Comparison of ENCODE assay signal across 8 cellular contexts in genomic region chr14:22977684-22978486, GRCh38. TPM values are rescaled to one million over a fixed set of nuclear protein-coding genes. Genes with fewer than 3 reads are reported as not detected.
DNase-seq lines count a peak whose midpoint lies in the region; ATAC-seq and TF ChIP-seq lines count a peak whose summit lies in the region.

No MANE protein-coding gene starts in this region.

- H3F3A ChIP-seq in Loucy (ENCODE audit: low read depth) = no peaks in the 10 kb centered on the region

- DNase-seq in AG04450 (ENCODE audit: low read depth, low spot score) (no peak), endodermal cell (peak; percentile 95), mesothelial cell of epicardium (ENCODE audit: low spot score in 2 of 2, unreplicated experiment in 2 of 2) (peak; percentile 43 to 69), G401 (ENCODE audit: low spot score) (no peak), NCI-H2081 (lab: John Stamatoyannopoulos, UW) (no peak)

- H3K27ac Mint-ChIP-seq in endodermal cell (peak overlapping the region; percentile 98), mesothelial cell of epicardium (peak overlapping the region; percentile 100)

- H3K27me3 ChIP-seq in AG04450 (ENCODE audit: control insufficient read depth, insufficient read depth, low read length) (no peaks in the 10 kb centered on the region), Loucy (ENCODE audit: insufficient read depth, low read length, poor library complexity, severe bottlenecking) (no peaks in the 10 kb centered on the region), endodermal cell (ENCODE audit: control insufficient read depth, insufficient read depth, low read length, poor library complexity, severe bottlenecking) (no peaks in the 10 kb centered on the region)

- H3K4me1 ChIP-seq in Loucy (ENCODE audit: insufficient read depth, low read length, poor library complexity, severe bottlenecking) = peaks cover 24% of the 10 kb centered on the region
- H3K4me1 ChIP-seq in endodermal cell (ENCODE audit: control insufficient read depth, insufficient read depth, low read length) = peaks cover 26% of the 10 kb centered on the region

- no peaks in the 10 kb centered on the region for H3K9me2 ChIP-seq in Loucy (replicated peaks; ENCODE audit: low read depth, low read length)

- H3K4me3 ChIP-seq in AG04450 (ENCODE audit: low read depth, low read length) (peak overlapping the region; percentile 35), Loucy (ENCODE audit: low read length, poor library complexity, severe bottlenecking) (peak overlapping the region; percentile 95), endodermal cell (ENCODE audit: low read length) (peak overlapping the region; percentile 88)

- peak overlapping the region; percentile 100 for H3K4me2 ChIP-seq in Loucy (ENCODE audit: low read depth, low read length, poor library complexity, severe bottlenecking)

- H3K36me3 ChIP-seq in Loucy (ENCODE audit: insufficient read depth, low read length) (peaks cover 4% of the 10 kb centered on the region; the same call in 1 of the 2 replicates), endodermal cell (ENCODE audit: control insufficient read depth, insufficient read depth, low read length) (peaks cover 45% of the 10 kb centered on the region)

- H3K9ac ChIP-seq in Loucy (ENCODE audit: low read depth, low read length, poor library complexity, severe bottlenecking) (peak overlapping the region; percentile 10), endodermal cell (ENCODE audit: extremely low read depth, low read length, poor library complexity, severe bottlenecking) (peak overlapping the region; percentile 62)

- H3K27ac ChIP-seq in AG04450 (ENCODE audit: low read depth, low read length) (peak overlapping the region; percentile 69), endodermal cell (ENCODE audit: low read depth, low read length) (peak overlapping the region; percentile 89)

- TF ChIP-seq CTCF in AG04450 (IDR thresholded peaks at IDR 0.05; ENCODE audit: low read depth, low read length) (no peak), Loucy (conservative IDR thresholded peaks at IDR 0.05; ENCODE audit: low read length) (no peak), endodermal cell (conservative IDR thresholded peaks at IDR 0.05) (no peak), mesothelial cell of epicardium (IDR thresholded peaks at IDR 0.05; ENCODE audit: unreplicated experiment) (no peak)

- H3K27me3 Mint-ChIP-seq in endodermal cell (ENCODE audit: insufficient read depth) (peaks cover 18% of the 10 kb centered on the region), mesothelial cell of epicardium (ENCODE audit: low read depth) (no peaks in the 10 kb centered on the region)

- H3K36me3 Mint-ChIP-seq in endodermal cell (ENCODE audit: low read depth) (peaks cover 45% of the 10 kb centered on the region), mesothelial cell of epicardium (peaks cover 21% of the 10 kb centered on the region)

- peaks cover 6% of the 10 kb centered on the region; the same call in 1 of the 2 replicates for H3K9me3 ChIP-seq in AG04450 (ENCODE audit: control insufficient read depth, insufficient read depth, low read length)
- H3K9me3 ChIP-seq in Loucy (ENCODE audit: insufficient read depth, low read depth, low read length) = no peaks in the 10 kb centered on the region
- H3K9me3 ChIP-seq in endodermal cell (ENCODE audit: control insufficient read depth, low read length) = no peaks in the 10 kb centered on the region

- POLR2A ChIA-PET in AG04450 (lab: Yijun Ruan, JAX) = interaction anchor here (0.5 to 2.8 kb wide), 13 partner anchors 8 to 273 kb away, joined by 3 to 12 read pairs (median 4); partner anchors contain the start of genes ACIN1, C14orf119, HAUS4 and LRP10

- CTCF ChIA-PET in AG04450 (lab: Charles Lee) = interaction anchor here (0.5 to 8.1 kb wide), 12 partner anchors 7 to 421 kb away, joined by 3 to 181 read pairs (median 5); partner anchors contain the start of genes AJUBA, CDH24 and PRMT5

- peaks cover 34% of the 10 kb centered on the region for H3K79me2 ChIP-seq in Loucy (ENCODE audit: insufficient read depth, low read length)

- in situ Hi-C loops in G401 (cut with HindIII; ENCODE audit: low sequenced_read_pairs) = no loop called here

- H2AFZ ChIP-seq in Loucy (ENCODE audit: low read length) = no peak overlapping the region

- H4K20me1 ChIP-seq in Loucy (ENCODE audit: insufficient read depth, low read length, poor library complexity, severe bottlenecking) = no peaks in the 10 kb centered on the region

- ATAC-seq in GM21723 (IDR thresholded peaks at IDR 0.05; ENCODE audit: unreplicated experiment) (no peak), HG03342 (IDR thresholded peaks at IDR 0.05; ENCODE audit: unreplicated experiment) (no peak)

- no peak overlapping the region for H3K4me3 Mint-ChIP-seq in endodermal cell
- H3K4me3 Mint-ChIP-seq in mesothelial cell of epicardium = peak overlapping the region; percentile 76

- peaks cover 47% of the 10 kb centered on the region for H3K4me1 Mint-ChIP-seq in endodermal cell
- H3K4me1 Mint-ChIP-seq in mesothelial cell of epicardium = peaks cover 52% of the 10 kb centered on the region

- H3K9me3 Mint-ChIP-seq in endodermal cell (no peaks in the 10 kb centered on the region), mesothelial cell of epicardium (no peaks in the 10 kb centered on the region)

- WGBS in endodermal cell (ENCODE audit: insufficient coverage in 1 of 2, insufficient read length in 1 of 2), 2 experiments = 8 to 25% methylated on average over 2 to 8 of the region's 8 CpGs

RNA-seq across cellular contexts. Expression of gene AJUBA, which starts 4.5 kb away (rescaled TPM):
- 77.0 and 82.9 TPM in 2 replicates for polyA plus RNA-seq in AG04450 (2011; rRNA removed)
- 121 and 131 TPM in 2 replicates for polyA minus RNA-seq in AG04450 (2011; rRNA and poly(A)+ RNA removed)
- total RNA-seq in endodermal cell = 10 to 100 TPM; 34.2 to 51.4 TPM
- 46.6 TPM for polyA plus RNA-seq in endodermal cell (2013, experiment 1 of 2)
- polyA plus RNA-seq in endodermal cell (2013, experiment 2 of 2) = 47.8 TPM
- 108 to 110 TPM (median 109 TPM) in 3 replicates for total RNA-seq in mesothelial cell of epicardium
- 16.4 and 17.0 TPM in 2 replicates for total RNA-seq in G401 (2014; rRNA removed; shearing (Covaris generic))

RNA-seq across cellular contexts. Expression of gene HAUS4, which starts 21.0 kb away (rescaled TPM):
- 22.7 and 25.4 TPM in 2 replicates for polyA plus RNA-seq in AG04450 (2011; rRNA removed)
- polyA minus RNA-seq in AG04450 (2011; rRNA and poly(A)+ RNA removed) = 11.1 and 18.0 TPM in 2 replicates
- 10 to 100 TPM; 43.2 to 57.1 TPM for total RNA-seq in endodermal cell
- 64.7 TPM for polyA plus RNA-seq in endodermal cell (2013, experiment 1 of 2)
- polyA plus RNA-seq in endodermal cell (2013, experiment 2 of 2) = 66.1 TPM
- 32.7 to 33.2 TPM (median 33.0 TPM) in 3 replicates for total RNA-seq in mesothelial cell of epicardium
- total RNA-seq in G401 (2014; rRNA removed; shearing (Covaris generic)) = 102 and 131 TPM in 2 replicates

RNA-seq across cellular contexts. Expression of gene C14orf93, which starts 32.1 kb away (rescaled TPM):
- polyA plus RNA-seq in AG04450 (2011; rRNA removed) = 7.8 and 8.4 TPM in 2 replicates
- 9.9 and 18.3 TPM in 2 replicates for polyA minus RNA-seq in AG04450 (2011; rRNA and poly(A)+ RNA removed)
- total RNA-seq in endodermal cell (1 to 10 TPM; 7.0 to 9.4 TPM), mesothelial cell of epicardium (14.0 to 15.1 TPM (median 14.9 TPM) in 3 replicates)
- 9.6 TPM for polyA plus RNA-seq in endodermal cell (2013, experiment 1 of 2)
- polyA plus RNA-seq in endodermal cell (2013, experiment 2 of 2) = 11.2 TPM
- 8.7 and 15.1 TPM in 2 replicates for total RNA-seq in G401 (2014; rRNA removed; shearing (Covaris generic))

RNA-seq across cellular contexts. Expression of gene PRMT5, which starts 48.7 kb away (rescaled TPM):
- 125 and 133 TPM in 2 replicates for polyA plus RNA-seq in AG04450 (2011; rRNA removed)
- 144 and 157 TPM in 2 replicates for polyA minus RNA-seq in AG04450 (2011; rRNA and poly(A)+ RNA removed)
- total RNA-seq in endodermal cell (100 to 1,000 TPM; 111 to 112 TPM), mesothelial cell of epicardium (86.2 to 89.8 TPM (median 86.2 TPM) in 3 replicates)
- polyA plus RNA-seq in endodermal cell (2013, experiment 1 of 2) = 114 TPM
- polyA plus RNA-seq in endodermal cell (2013, experiment 2 of 2) = 97.8 TPM
- total RNA-seq in G401 (2014; rRNA removed; shearing (Covaris generic)) = 206 and 257 TPM in 2 replicates

RNA-seq across cellular contexts. Expression of gene PSMB5, which starts 56.8 kb away (rescaled TPM):
- 282 and 292 TPM in 2 replicates for polyA plus RNA-seq in AG04450 (2011; rRNA removed)
- 170 and 211 TPM in 2 replicates for polyA minus RNA-seq in AG04450 (2011; rRNA and poly(A)+ RNA removed)
- 100 to 1,000 TPM; 227 to 257 TPM for total RNA-seq in endodermal cell
- 176 TPM for polyA plus RNA-seq in endodermal cell (2013, experiment 1 of 2)
- 169 TPM for polyA plus RNA-seq in endodermal cell (2013, experiment 2 of 2)
- 121 to 124 TPM (median 123 TPM) in 3 replicates for total RNA-seq in mesothelial cell of epicardium
- total RNA-seq in G401 (2014; rRNA removed; shearing (Covaris generic)) = 447 and 480 TPM in 2 replicates

Comparison
In these comparisons a context has a peak if more than half of its experiments do, and no peak if none do; other contexts are left out.
1. DNase-seq: peak in endodermal cell (single experiment) and mesothelial cell of epicardium (2 of 2); none in AG04450 (single experiment), G401 (single experiment) and NCI-H2081 (0 of 2).
2. H3K4me3 ChIP-seq: peak in every context shown above with its lines; median percentile 95 in Loucy; 88 in endodermal cell; 35 in AG04450.